8 cellular contexts compared by ENCODE assay signal in genomic region chr1:52842643-52843310, GRCh38. TPM values are rescaled to one million over a fixed set of nuclear protein-coding genes. Genes with fewer than 3 reads are reported as not detected.
DNase-seq lines count a peak whose midpoint lies in the region; ATAC-seq and TF ChIP-seq lines count a peak whose summit lies in the region.

Gene ZYG11A, plus strand, starts transcription at chr1:52842760. Its CDS starts 124 bp downstream, at chr1:52842884.

- H3K4me1 ChIP-seq in right atrium auricular region (peaks cover 0 to 10% of the 10 kb centered on the region in 2 donors), skeletal muscle satellite cell (ENCODE audit: control insufficient read depth, insufficient read depth, low read length) (peaks cover 8% of the 10 kb centered on the region)

- H3K9ac ChIP-seq in skeletal muscle satellite cell (ENCODE audit: low read depth, low read length), result peak within 1 kb of the TSS; percentile 31

- H3K4me3 ChIP-seq in right atrium auricular region, result peak within 1 kb of the TSS; percentile 18 to 49
- peak within 1 kb of the TSS; percentile 69 for H3K4me3 ChIP-seq in skeletal muscle satellite cell (ENCODE audit: low read length)

- H3K27ac ChIP-seq in right atrium auricular region, result no peak within 1 kb of the TSS

- H3K36me3 ChIP-seq in right atrium auricular region (no peaks in the 10 kb centered on the region), skeletal muscle satellite cell (ENCODE audit: insufficient read depth, low read length) (no peaks in the 10 kb centered on the region)

- H3K27me3 ChIP-seq in right atrium auricular region (peaks cover 0 to 13% of the 10 kb centered on the region in 2 donors), skeletal muscle satellite cell (ENCODE audit: control insufficient read depth, insufficient read depth, low read length) (peaks cover 19% of the 10 kb centered on the region)

- H3K9me3 ChIP-seq in right atrium auricular region, result no peaks in the 10 kb centered on the region
- H3K9me3 ChIP-seq in skeletal muscle satellite cell (replicated peaks; ENCODE audit: low read length), result no peaks in the 10 kb centered on the region

- no peaks in the 10 kb centered on the region for H3K9me3 Mint-ChIP-seq in activated naive CD4-positive, alpha-beta T cell treated with anti-CD3 and anti-CD28 coated beads, Interleukin-2, amount 50 U/mL, for 72 hours

- H3K36me3 Mint-ChIP-seq in activated naive CD4-positive, alpha-beta T cell treated with anti-CD3 and anti-CD28 coated beads, Interleukin-2, amount 50 U/mL, for 72 hours, result peaks cover 4 to 8% of the 10 kb centered on the region in 2 donors

- TF ChIP-seq CTCF in right atrium auricular region (IDR thresholded peaks at IDR 0.05), result peak in 1 of 2 donors; percentile 43

- H3K27ac Mint-ChIP-seq in activated naive CD4-positive, alpha-beta T cell treated with anti-CD3 and anti-CD28 coated beads, Interleukin-2, amount 50 U/mL, for 72 hours, result no peak within 1 kb of the TSS

- DNase-seq in COR-L47 (lab: John Stamatoyannopoulos, UW) (peak; percentile 78), HuH-7 (ENCODE audit: low spot score) (peak; percentile 84), SHP77 treated with DMSO at 0.1 percent for 48 hours (lab: John Stamatoyannopoulos, UW) (peak; percentile 22), right atrium auricular region (ENCODE audit: low spot score) (no peak), pons (ENCODE audit: low spot score) (no peak)
- DNase-seq in activated naive CD4-positive, alpha-beta T cell treated with anti-CD3 and anti-CD28 coated beads, Interleukin-2, amount 50 U/mL, for 72 hours (ENCODE audit: low spot score in 2 of 2), result peak in 1 of 2 donors; percentile 82

- peak within 1 kb of the TSS; percentile 81 for H3K4me2 ChIP-seq in skeletal muscle satellite cell (ENCODE audit: low read length)

- peak; percentile 88 for ATAC-seq in GM21367 (IDR thresholded peaks at IDR 0.05; ENCODE audit: unreplicated experiment)
- peak; percentile 96 to 99 for ATAC-seq in activated naive CD4-positive, alpha-beta T cell treated with anti-CD3 and anti-CD28 coated beads, Interleukin-2, amount 50 U/mL, for 72 hours

RNA-seq across cellular contexts. Expression of gene ZYG11A, which starts in this region (rescaled TPM):
- under 1 TPM; 0.07 to 0.27 TPM for total RNA-seq in activated naive CD4-positive, alpha-beta T cell treated with anti-CD3 and anti-CD28 coated beads, Interleukin-2, amount 50 U/mL, for 72 hours
- not detected for total RNA-seq in right atrium auricular region
- 0.25 and 0.66 TPM in 2 replicates for total RNA-seq in skeletal muscle satellite cell (2012; rRNA removed)

Comparison
In these comparisons a context has a peak if more than half of its experiments do, and no peak if none do; other contexts are left out.
1. Peak in ATAC-seq in activated naive CD4-positive, alpha-beta T cell treated with anti-CD3 and anti-CD28 coated beads, Interleukin-2, amount 50 U/mL, for 72 hours; RNA of the gene not detected or under 1 TPM.
2. DNase-seq: peak in COR-L47 (single experiment), HuH-7 (single experiment) and SHP77 treated with DMSO at 0.1 percent for 48 hours (single experiment); none in right atrium auricular region (single experiment) and pons (single experiment).